32 cellular contexts compared by ENCODE assay signal in the genomic region with DNA sequence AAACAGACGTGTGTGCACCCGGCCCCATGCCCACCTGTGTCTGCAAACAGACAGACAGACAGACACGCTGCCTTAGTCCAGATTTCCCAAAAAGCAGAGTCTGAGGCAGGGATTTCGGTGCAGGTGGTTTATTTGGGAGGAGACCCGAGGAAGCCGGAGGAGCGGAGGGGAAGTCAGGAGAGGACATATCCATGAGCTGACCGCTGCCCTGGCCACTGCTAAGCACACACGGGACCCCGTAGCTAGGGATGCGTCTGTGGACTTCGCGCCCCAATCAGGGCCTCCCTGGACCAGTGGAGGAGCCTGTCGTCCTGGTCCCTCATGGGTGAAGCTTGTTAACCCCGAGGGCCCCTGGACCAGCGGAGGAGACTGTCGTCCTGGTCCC. TPM values are rescaled to one million over a fixed set of nuclear protein-coding genes. Genes with fewer than 3 reads are reported as not detected.
"Had no signal": no experiment of that assay in that cellular context is flagged by ENCODE, and none has a peak within 500 bp of the region (broad histone marks: within the 10 kb centered on the region; RNA-seq: fewer than 3 reads in every experiment).

No MANE protein-coding gene starts in this region.

- H3K4me2 ChIP-seq: KMS-11 had no signal

- H3K27ac ChIP-seq: ascending aorta, KMS-11, Peyer's patch, SK-N-MC, VCaP had no signal

- H3K27ac Mint-ChIP-seq: activated CD4-positive, alpha-beta memory T cell treated with anti-CD3 and anti-CD28 coated beads, Interleukin-2, amount 10 ng/mL, durations not matched to agents 7 days and 5 days; activated CD4-positive, alpha-beta T cell treated with anti-CD3 and anti-CD28 coated beads, Interleukin-2, amount 10 ng/mL, durations not matched to agents 7 days and 5 days; activated naive CD4-positive, alpha-beta T cell treated with anti-CD3 and anti-CD28 coated beads, Interleukin-2, amount 50 U/mL, for 24 hours; activated T-helper 2 cell treated with anti-CD3 and anti-CD28 coated beads, Interferon-gamma antibody, Interleukin-2, Interleukin-4, amounts not matched to agents 10 μg/mL and 5 μg/mL and 100 μg/mL, durations not matched to agents 14 hours and 24 hours and 36 hours; T-cell had no signal

- H3K9ac ChIP-seq: KMS-11 had no signal

- H3K4me3 Mint-ChIP-seq: activated CD4-positive, alpha-beta memory T cell treated with anti-CD3 and anti-CD28 coated beads, Interleukin-2, amount 10 ng/mL, durations not matched to agents 7 days and 5 days; activated CD4-positive, alpha-beta T cell treated with anti-CD3 and anti-CD28 coated beads, Interleukin-2, amount 10 ng/mL, durations not matched to agents 7 days and 5 days; activated naive CD4-positive, alpha-beta T cell treated with anti-CD3 and anti-CD28 coated beads, Interleukin-2, amount 50 U/mL, for 24 hours; central memory CD8-positive, alpha-beta T cell had no signal

- H3K9me3 Mint-ChIP-seq: activated naive CD4-positive, alpha-beta T cell treated with anti-CD3 and anti-CD28 coated beads, Interleukin-2, amount 50 U/mL, for 24 hours had no signal

- H3K27me3 Mint-ChIP-seq: activated CD4-positive, alpha-beta T cell treated with anti-CD3 and anti-CD28 coated beads, Interleukin-2, amount 10 ng/mL, durations not matched to agents 7 days and 5 days; activated naive CD4-positive, alpha-beta T cell treated with anti-CD3 and anti-CD28 coated beads, Interleukin-2, amount 50 U/mL, for 24 hours had no signal

- H3K27me3 ChIP-seq: ascending aorta, body of pancreas, Peyer's patch had no signal

- DNase-seq: activated CD4-positive, alpha-beta memory T cell treated with anti-CD3 and anti-CD28 coated beads, Interleukin-2, amount 10 ng/mL, durations not matched to agents 7 days and 5 days; activated CD4-positive, CD25-positive, alpha-beta regulatory T cell; activated gamma-delta T cell treated with Interleukin-2 at 50 U/mL for 16 hours; activated T-cell treated with anti-CD3 and anti-CD28 coated beads for 4 hours; activated T-cell treated with anti-CD3 and anti-CD28 coated beads, Interleukin-2, amount 50 U/mL, for 48 hours; MV-4-11; NCI-H1092 treated with DMSO at 0.1 percent for 48 hours; NCI-H1417 treated with DMSO at 0.1 percent for 48 hours; NCI-H1694; NCI-H2029; NCI-H2107; NCI-H2171 treated with DMSO at 0.1 percent for 48 hours; NCI-H345; NCI-H510A; NCI-H526 treated with DMSO at 0.1 percent for 48 hours; NK-92 treated with Interleukin-12 subunit alpha and Interleukin-12 subunit beta, amount 100 ng/mL, for 24 hours; OCI-M1; Peyer's patch; T-helper 2 cell had no signal

- ATAC-seq: body of pancreas had no signal

- H3K36me3 Mint-ChIP-seq: activated naive CD4-positive, alpha-beta T cell treated with anti-CD3 and anti-CD28 coated beads, Interleukin-2, amount 50 U/mL, for 24 hours; T-cell had no signal

- H3K4me3 ChIP-seq: ascending aorta, body of pancreas, Peyer's patch, SK-N-MC had no signal

- H3K36me3 ChIP-seq: ascending aorta, Peyer's patch had no signal

- H3K9me3 ChIP-seq: ascending aorta, body of pancreas, Peyer's patch had no signal

RNA-seq across cellular contexts. Expression of gene FOXL3, which starts 47.6 kb away (rescaled TPM):
- total RNA-seq: activated CD4-positive, alpha-beta memory T cell treated with anti-CD3 and anti-CD28 coated beads, Interleukin-2, amount 10 ng/mL, durations not matched to agents 7 days and 5 days; activated CD4-positive, alpha-beta T cell treated with anti-CD3 and anti-CD28 coated beads, Interleukin-2, amount 10 ng/mL, durations not matched to agents 7 days and 5 days; activated CD8-positive, alpha-beta memory T cell treated with anti-CD3 and anti-CD28 coated beads for 36 hours; activated T-helper 2 cell treated with anti-CD3 and anti-CD28 coated beads, Interferon-gamma antibody, Interleukin-2, Interleukin-4, amounts not matched to agents 10 μg/mL and 5 μg/mL and 100 μg/mL, durations not matched to agents 14 hours and 24 hours and 36 hours; ascending aorta; body of pancreas; bronchial epithelial cell; MCF 10A; Peyer's patch; T-cell had no signal
